Comparison of ENCODE assay signal across 8 cellular contexts in genomic region chr7:22559829-22560489, GRCh38. TPM values are rescaled to one million over a fixed set of nuclear protein-coding genes. Genes with fewer than 3 reads are reported as not detected.
DNase-seq lines count a peak whose midpoint lies in the region; ATAC-seq and TF ChIP-seq lines count a peak whose summit lies in the region.

No MANE protein-coding gene starts in this region.

- TF ChIP-seq CTCF in HEK293 (tag by site-specific recombination; IDR thresholded peaks at IDR 0.05) (peak; percentile 92), heart left ventricle (IDR thresholded peaks at IDR 0.05) (peak; percentile 75 to 96 (median 90))

- POLR2A ChIA-PET in HEK293 (lab: Yijun Ruan, JAX): interaction anchor here (1.3 kb wide), 1 partner anchor 167 kb away, joined by 5 read pairs; the partner anchor contains the start of gene IL6

- H3K27ac ChIP-seq in HEK293 (ENCODE audit: extremely low read depth, low read depth, low read length) (no peak overlapping the region), heart left ventricle (peak overlapping the region in 6 of 12 donors; percentile 70 to 85 (median 82))

- ATAC-seq in activated naive CD8-positive, alpha-beta T cell treated with anti-CD3 and anti-CD28 coated beads, Interleukin-2, amount 50 U/mL, for 24 hours: peak; percentile 63
- ATAC-seq in heart left ventricle: peak; percentile 65 to 78 (median 72)
- ATAC-seq in HG03045 (IDR thresholded peaks at IDR 0.05; ENCODE audit: unreplicated experiment): no peak

- DNase-seq in G401 (ENCODE audit: low spot score): peak; percentile 41
- peak; percentile 65 for DNase-seq in NCI-H1436 (lab: John Stamatoyannopoulos, UW)
- DNase-seq in SW 1271 (lab: John Stamatoyannopoulos, UW): peak; percentile 73 to 91
- DNase-seq in activated naive CD8-positive, alpha-beta T cell treated with anti-CD3 and anti-CD28 coated beads, Interleukin-2, amount 50 U/mL, for 24 hours: peak; percentile 65
- DNase-seq in heart left ventricle: peak in 4 of 5 donors; percentile 70 to 80 (median 73)
- peak; percentile 60 for DNase-seq in pulmonary artery endothelial cell (ENCODE audit: low read depth, low spot score)

- in situ Hi-C loops in G401 (cut with HindIII; ENCODE audit: low sequenced_read_pairs): no loop called here

- H3K9me3 Mint-ChIP-seq in activated naive CD8-positive, alpha-beta T cell treated with anti-CD3 and anti-CD28 coated beads, Interleukin-2, amount 50 U/mL, for 24 hours: no peaks in the 10 kb centered on the region

- no peaks in the 10 kb centered on the region for H3K36me3 Mint-ChIP-seq in activated naive CD8-positive, alpha-beta T cell treated with anti-CD3 and anti-CD28 coated beads, Interleukin-2, amount 50 U/mL, for 24 hours (ENCODE audit: low read depth)

- no peak overlapping the region for H3K4me3 ChIP-seq in HEK293 (ENCODE audit: low read depth, low read length)
- no peak overlapping the region for H3K4me3 ChIP-seq in heart left ventricle

- intact Hi-C loops in heart left ventricle (cut with DNase I): loop anchor here (1.0 to 10.0 kb wide), 15 partner anchors 166 to 605 kb away; partner anchors contain the start of gene IL6 (in 3 of the 10)

- no peak for TF ChIP-seq POLR2A in heart left ventricle (IDR thresholded peaks at IDR 0.05)

- H3K9me3 ChIP-seq in HEK293 (ENCODE audit: control insufficient read depth, insufficient read depth, low read depth, low read length) (no peaks in the 10 kb centered on the region), heart left ventricle (no peaks in the 10 kb centered on the region)

- H3K4me1 Mint-ChIP-seq in activated naive CD8-positive, alpha-beta T cell treated with anti-CD3 and anti-CD28 coated beads, Interleukin-2, amount 50 U/mL, for 24 hours: peaks cover 35% of the 10 kb centered on the region

- H3K27me3 ChIP-seq in heart left ventricle: no peaks in the 10 kb centered on the region

- no peaks in the 10 kb centered on the region for H3K36me3 ChIP-seq in HEK293 (ENCODE audit: control insufficient read depth in 2 of 2, insufficient read depth in 1 of 2, low read length in 2 of 2)
- H3K36me3 ChIP-seq in heart left ventricle: no peaks in the 10 kb centered on the region

- H3K27ac Mint-ChIP-seq in activated naive CD8-positive, alpha-beta T cell treated with anti-CD3 and anti-CD28 coated beads, Interleukin-2, amount 50 U/mL, for 24 hours: no peak overlapping the region

- CTCF ChIA-PET in HEK293 (lab: Yijun Ruan, JAX): interaction anchor here (0.5 to 9.5 kb wide), 43 partner anchors 11 to 1152 kb away, joined by 3 to 149 read pairs (median 3); partner anchors contain the start of gene IL6

- H3K4me3 Mint-ChIP-seq in activated naive CD8-positive, alpha-beta T cell treated with anti-CD3 and anti-CD28 coated beads, Interleukin-2, amount 50 U/mL, for 24 hours: no peak overlapping the region

- whole genome bisulfite sequencing in heart left ventricle, 4 donors: 38 to 47% (median 40%) methylated on average over 13 of the region's 13 CpGs

- peaks cover 22% of the 10 kb centered on the region for H3K27me3 Mint-ChIP-seq in activated naive CD8-positive, alpha-beta T cell treated with anti-CD3 and anti-CD28 coated beads, Interleukin-2, amount 50 U/mL, for 24 hours

- peaks cover 19% of the 10 kb centered on the region for H3K4me1 ChIP-seq in HEK293 (ENCODE audit: control insufficient read depth, insufficient read depth, low read length)
- H3K4me1 ChIP-seq in heart left ventricle: peaks cover 7 to 49% (median 37%) of the 10 kb centered on the region in 12 donors

TF ChIP-seq in HEK293, 187 proteins besides CTCF, POLR2A, EP300 and RAD21:
- TF ChIP-seq ZNF214 (tag by site-specific recombination; IDR thresholded peaks at IDR 0.05; ENCODE audit: borderline replicate concordance) (no peak), ZNF654 (tag by site-specific recombination; IDR thresholded peaks at IDR 0.05; ENCODE audit: low read depth) (peak; percentile 86)
- TF ChIP-seq, protein P1, sequence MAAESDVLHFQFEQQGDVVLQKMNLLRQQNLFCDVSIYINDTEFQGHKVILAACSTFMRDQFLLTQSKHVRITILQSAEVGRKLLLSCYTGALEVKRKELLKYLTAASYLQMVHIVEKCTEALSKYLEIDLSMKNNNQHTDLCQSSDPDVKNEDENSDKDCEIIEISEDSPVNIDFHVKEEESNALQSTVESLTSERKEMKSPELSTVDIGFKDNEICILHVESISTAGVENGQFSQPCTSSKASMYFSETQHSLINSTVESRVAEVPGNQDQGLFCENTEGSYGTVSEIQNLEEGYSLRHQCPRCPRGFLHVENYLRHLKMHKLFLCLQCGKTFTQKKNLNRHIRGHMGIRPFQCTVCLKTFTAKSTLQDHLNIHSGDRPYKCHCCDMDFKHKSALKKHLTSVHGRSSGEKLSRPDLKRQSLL (tag by site-specific recombination; IDR thresholded peaks at IDR 0.05): no peak

RNA-seq across cellular contexts. Expression of gene STEAP1B, which starts 60.0 kb away (rescaled TPM):
- total RNA-seq in G401 (2014; rRNA removed; shearing (Covaris generic)): 40.7 and 41.8 TPM in 2 replicates
- 1 to 10 TPM in 1 of 9 donors, under 1 TPM in 6, not detected in 2; 0.26 to 1.7 (median 0.52) TPM for total RNA-seq in heart left ventricle
- polyA plus RNA-seq in heart left ventricle: under 1 TPM; 0.32 to 0.46 TPM
- 53.2 and 57.9 TPM in 2 replicates for total RNA-seq in pulmonary artery endothelial cell

Comparison
In these comparisons a context has a peak if more than half of its experiments do, and no peak if none do; other contexts are left out.
1. RNA of gene STEAP1B, which starts 60.0 kb away (total RNA-seq): 53.2 to 57.9 TPM in pulmonary artery endothelial cell and 40.7 to 41.8 TPM in G401; 0.26 to 1.7 TPM in heart left ventricle; every median in the first group is over 10 times any median in the second.
2. Peak in every context shown above with its lines, with median percentiles within 50 percentile points of each other: DNase-seq.